In genomic region chr7:118948508-118948907, GRCh38 we compare ENCODE assay signal across 10 cellular contexts.
"Had no signal": no experiment of that assay in that cellular context is flagged by ENCODE, and none has a peak within 500 bp of the region (broad histone marks: within the 10 kb centered on the region; RNA-seq: fewer than 3 reads in every experiment).

No MANE protein-coding gene starts in this region.

- H3K9me3 ChIP-seq: HAP-1 had no signal

- H3K4me1 ChIP-seq: HAP-1 had no signal

- H3K9ac ChIP-seq: GM23248, KMS-11 had no signal

- DNase-seq: GM23248, GOT3, H7, HFFc6, Karpas-422, KBM-7 had no signal

- H3K4me3 ChIP-seq: GM23248, HAP-1 had no signal

- ATAC-seq: HCT116 had no signal

- H2AFZ ChIP-seq: GM23248 had no signal

- H3K36me3 ChIP-seq: HAP-1 had no signal

- H3K4me2 ChIP-seq: KMS-11 had no signal

- H3K27ac ChIP-seq: GM23248, HL-60, KMS-11 had no signal
